ENCODE assay signal across 1 cellular context in the genomic region with DNA sequence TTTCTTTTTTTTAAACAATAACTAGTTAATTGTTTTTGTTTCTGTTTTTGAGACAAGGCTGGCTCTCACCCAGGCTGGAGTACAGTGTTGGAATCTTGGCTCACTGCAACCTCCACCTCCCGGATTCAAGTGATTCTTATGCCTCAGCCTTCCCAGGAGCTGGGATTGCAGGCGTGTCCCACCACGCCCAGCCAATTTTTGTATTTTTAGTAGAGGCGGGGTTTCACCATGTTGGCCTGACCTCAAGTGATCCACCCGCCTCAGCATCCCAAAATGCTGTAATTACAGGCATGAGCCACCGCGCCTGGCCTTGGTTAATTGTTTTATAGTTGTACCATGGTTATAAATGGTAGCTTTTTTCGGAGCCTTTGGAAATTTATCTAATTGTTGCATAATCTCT.
TF ChIP-seq lines count a peak whose summit lies in the region.

No MANE protein-coding gene starts in this region.

TF ChIP-seq in HCT116, 20 proteins besides CTCF, POLR2A, EP300 and RAD21 (continued from another document):
- TF ChIP-seq, protein P1, sequence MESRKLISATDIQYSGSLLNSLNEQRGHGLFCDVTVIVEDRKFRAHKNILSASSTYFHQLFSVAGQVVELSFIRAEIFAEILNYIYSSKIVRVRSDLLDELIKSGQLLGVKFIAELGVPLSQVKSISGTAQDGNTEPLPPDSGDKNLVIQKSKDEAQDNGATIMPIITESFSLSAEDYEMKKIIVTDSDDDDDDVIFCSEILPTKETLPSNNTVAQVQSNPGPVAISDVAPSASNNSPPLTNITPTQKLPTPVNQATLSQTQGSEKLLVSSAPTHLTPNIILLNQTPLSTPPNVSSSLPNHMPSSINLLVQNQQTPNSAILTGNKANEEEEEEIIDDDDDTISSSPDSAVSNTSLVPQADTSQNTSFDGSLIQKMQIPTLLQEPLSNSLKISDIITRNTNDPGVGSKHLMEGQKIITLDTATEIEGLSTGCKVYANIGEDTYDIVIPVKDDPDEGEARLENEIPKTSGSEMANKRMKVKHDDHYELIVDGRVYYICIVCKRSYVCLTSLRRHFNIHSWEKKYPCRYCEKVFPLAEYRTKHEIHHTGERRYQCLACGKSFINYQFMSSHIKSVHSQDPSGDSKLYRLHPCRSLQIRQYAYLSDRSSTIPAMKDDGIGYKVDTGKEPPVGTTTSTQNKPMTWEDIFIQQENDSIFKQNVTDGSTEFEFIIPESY (IDR thresholded peaks at IDR 0.05; ENCODE audit: extremely low read depth, insufficient replicate concordance, low read length) = no peak
- TF ChIP-seq YY1 (IDR thresholded peaks at IDR 0.05; ENCODE audit: extremely low read depth, insufficient replicate concordance, low read depth, low read length) (no peak), SIN3A (IDR thresholded peaks at IDR 0.05; ENCODE audit: low read depth) (no peak), EGR1 (IDR thresholded peaks at IDR 0.05; ENCODE audit: low read depth) (no peak), EZH2 (IDR thresholded peaks at IDR 0.05) (no peak), EZH2phosphoT487 (IDR thresholded peaks at IDR 0.05; ENCODE audit: borderline replicate concordance) (no peak), TCF7L2 (IDR thresholded peaks at IDR 0.05; ENCODE audit: borderline replicate concordance, extremely low read depth, insufficient read depth, insufficient read length) (no peak), FOSL1 (IDR thresholded peaks at IDR 0.05; ENCODE audit: low read depth) (no peak), SRF (IDR thresholded peaks at IDR 0.05; ENCODE audit: low read depth) (no peak), SP1 (IDR thresholded peaks at IDR 0.05; ENCODE audit: low read depth) (no peak), CEBPB (IDR thresholded peaks at IDR 0.05; ENCODE audit: low read depth) (no peak)
- TF ChIP-seq, protein P2, sequence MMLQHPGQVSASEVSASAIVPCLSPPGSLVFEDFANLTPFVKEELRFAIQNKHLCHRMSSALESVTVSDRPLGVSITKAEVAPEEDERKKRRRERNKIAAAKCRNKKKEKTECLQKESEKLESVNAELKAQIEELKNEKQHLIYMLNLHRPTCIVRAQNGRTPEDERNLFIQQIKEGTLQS (IDR thresholded peaks at IDR 0.05) = no peak
- TF ChIP-seq, protein P3, sequence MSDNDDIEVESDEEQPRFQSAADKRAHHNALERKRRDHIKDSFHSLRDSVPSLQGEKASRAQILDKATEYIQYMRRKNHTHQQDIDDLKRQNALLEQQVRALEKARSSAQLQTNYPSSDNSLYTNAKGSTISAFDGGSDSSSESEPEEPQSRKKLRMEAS (IDR thresholded peaks at IDR 0.05) = no peak
- TF ChIP-seq, protein P4, sequence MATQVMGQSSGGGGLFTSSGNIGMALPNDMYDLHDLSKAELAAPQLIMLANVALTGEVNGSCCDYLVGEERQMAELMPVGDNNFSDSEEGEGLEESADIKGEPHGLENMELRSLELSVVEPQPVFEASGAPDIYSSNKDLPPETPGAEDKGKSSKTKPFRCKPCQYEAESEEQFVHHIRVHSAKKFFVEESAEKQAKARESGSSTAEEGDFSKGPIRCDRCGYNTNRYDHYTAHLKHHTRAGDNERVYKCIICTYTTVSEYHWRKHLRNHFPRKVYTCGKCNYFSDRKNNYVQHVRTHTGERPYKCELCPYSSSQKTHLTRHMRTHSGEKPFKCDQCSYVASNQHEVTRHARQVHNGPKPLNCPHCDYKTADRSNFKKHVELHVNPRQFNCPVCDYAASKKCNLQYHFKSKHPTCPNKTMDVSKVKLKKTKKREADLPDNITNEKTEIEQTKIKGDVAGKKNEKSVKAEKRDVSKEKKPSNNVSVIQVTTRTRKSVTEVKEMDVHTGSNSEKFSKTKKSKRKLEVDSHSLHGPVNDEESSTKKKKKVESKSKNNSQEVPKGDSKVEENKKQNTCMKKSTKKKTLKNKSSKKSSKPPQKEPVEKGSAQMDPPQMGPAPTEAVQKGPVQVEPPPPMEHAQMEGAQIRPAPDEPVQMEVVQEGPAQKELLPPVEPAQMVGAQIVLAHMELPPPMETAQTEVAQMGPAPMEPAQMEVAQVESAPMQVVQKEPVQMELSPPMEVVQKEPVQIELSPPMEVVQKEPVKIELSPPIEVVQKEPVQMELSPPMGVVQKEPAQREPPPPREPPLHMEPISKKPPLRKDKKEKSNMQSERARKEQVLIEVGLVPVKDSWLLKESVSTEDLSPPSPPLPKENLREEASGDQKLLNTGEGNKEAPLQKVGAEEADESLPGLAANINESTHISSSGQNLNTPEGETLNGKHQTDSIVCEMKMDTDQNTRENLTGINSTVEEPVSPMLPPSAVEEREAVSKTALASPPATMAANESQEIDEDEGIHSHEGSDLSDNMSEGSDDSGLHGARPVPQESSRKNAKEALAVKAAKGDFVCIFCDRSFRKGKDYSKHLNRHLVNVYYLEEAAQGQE (IDR thresholded peaks at IDR 0.05; ENCODE audit: low read depth) = no peak
